ENCODE assay signal across 20 cellular contexts in the genomic region with DNA sequence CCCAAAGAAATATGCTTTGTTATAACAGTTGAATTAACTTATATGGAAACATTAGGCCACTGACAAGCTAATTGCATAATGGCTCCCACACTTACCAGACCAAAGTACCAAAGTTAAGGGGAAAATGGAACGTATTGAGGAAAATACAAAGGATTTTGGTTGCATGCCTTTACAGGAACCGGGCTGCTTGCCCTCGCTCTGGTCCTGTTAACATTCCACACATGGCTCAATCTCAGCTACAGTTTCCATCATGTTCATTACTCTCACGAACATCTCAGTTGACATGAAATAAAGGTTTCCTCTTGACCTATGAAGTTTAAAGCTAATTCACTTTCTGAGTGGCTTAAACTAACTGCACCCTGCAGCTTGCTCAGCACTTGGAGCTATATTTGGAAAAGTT.
DNase-seq lines count a peak whose midpoint lies in the region; FAIRE-seq and TF ChIP-seq lines count a peak whose summit lies in the region.
"Had no signal": no experiment of that assay in that cellular context is flagged by ENCODE, and none has a peak within 500 bp of the region (broad histone marks: within the 10 kb centered on the region; RNA-seq: fewer than 3 reads in every experiment).

No MANE protein-coding gene starts in this region.

- H2AFZ ChIP-seq in astrocyte (ENCODE audit: low read depth, low read length) = no peak overlapping the region
- H2AFZ ChIP-seq in parathyroid adenoma = peak overlapping the region; percentile 38

- CTCF ChIA-PET in MCF 10A (lab: Yijun Ruan, JAX) = interaction anchor here (0.6 to 2.7 kb wide), 4 partner anchors 12 to 796 kb away, joined by 3 to 24 read pairs (median 3); no protein-coding TSS in a partner anchor

- H3K36me3 ChIP-seq in astrocyte (ENCODE audit: insufficient read depth, low read length) = no peaks in the 10 kb centered on the region
- no peaks in the 10 kb centered on the region for H3K36me3 ChIP-seq in parathyroid adenoma (ENCODE audit: control insufficient read depth, insufficient read depth, low read length)
- H3K36me3 ChIP-seq in kidney (ENCODE audit: control insufficient read depth in 1 of 2, insufficient read depth in 2 of 2, low read length in 2 of 2) = no peaks in the 10 kb centered on the region

- no peaks in the 10 kb centered on the region for H3K9me3 Mint-ChIP-seq in astrocyte (ENCODE audit: unreplicated experiment)
- H3K9me3 Mint-ChIP-seq in MCF 10A (ENCODE audit: unreplicated experiment) = no peaks in the 10 kb centered on the region

- BruUV-seq in MCF 10A (replicated peaks; lab: Mats Ljungman, UMichigan) = no TSS peak

- H3K9ac ChIP-seq in astrocyte (ENCODE audit: low read length) (no peak overlapping the region), parathyroid adenoma (no peak overlapping the region), kidney (ENCODE audit: low read length in 2 of 2) (no peak overlapping the region)
- H3K9ac ChIP-seq: SK-N-SH had no signal

- DNase-seq in AG10803 (ENCODE audit: low read depth) (peak; percentile 93), astrocyte (ENCODE audit: low read depth) (peak; percentile 2), fibroblast of the aortic adventitia (ENCODE audit: low read depth) (peak; percentile 84), hippocampal formation (lab: John Stamatoyannopoulos, UW) (no peak), NCI-H446 treated with DMSO at 0.1 percent for 48 hours (lab: John Stamatoyannopoulos, UW) (no peak), MCF 10A (ENCODE audit: unreplicated experiment) (no peak), kidney (no peak)
- DNase-seq: AML-193, DMS79, NCI-H187, NCI-H2107, NCI-H2227 treated with DMSO at 0.1 percent for 48 hours, NCI-H524, RPMI8226, SHP77 treated with DMSO at 0.1 percent for 48 hours, SK-N-SH had no signal

- no peaks in the 10 kb centered on the region for H3K36me3 Mint-ChIP-seq in astrocyte (ENCODE audit: low read depth, unreplicated experiment)
- H3K36me3 Mint-ChIP-seq in MCF 10A (ENCODE audit: insufficient read depth, unreplicated experiment) = no peaks in the 10 kb centered on the region

- H3K4me3 Mint-ChIP-seq in astrocyte (ENCODE audit: unreplicated experiment) (no peak overlapping the region), MCF 10A (ENCODE audit: unreplicated experiment) (no peak overlapping the region)

- peaks cover 4% of the 10 kb centered on the region for H3K27me3 ChIP-seq in astrocyte (ENCODE audit: insufficient read depth, low read length)
- no peaks in the 10 kb centered on the region for H3K27me3 ChIP-seq in parathyroid adenoma (ENCODE audit: control insufficient read depth, insufficient read depth, low read length)

- H3K27ac ChIP-seq in astrocyte (ENCODE audit: low read depth, low read length) = no peak overlapping the region
- H3K27ac ChIP-seq in parathyroid adenoma = no peak overlapping the region
- no peak overlapping the region for H3K27ac ChIP-seq in kidney (ENCODE audit: low read depth in 2 of 2, low read length in 2 of 2)
- H3K27ac ChIP-seq: C4-2B had no signal

- intact Hi-C loops in MCF 10A (cut with micrococcal nuclease) = no loop called here
- intact Hi-C loops in kidney (cut with DNase I) = no loop called here

- peaks cover 12% of the 10 kb centered on the region for H3K27me3 Mint-ChIP-seq in astrocyte (ENCODE audit: low read depth, unreplicated experiment)
- H3K27me3 Mint-ChIP-seq in MCF 10A (ENCODE audit: insufficient read depth, unreplicated experiment) = peaks cover 62% of the 10 kb centered on the region

- H4K20me1 ChIP-seq in astrocyte (ENCODE audit: insufficient read depth, low read length) = no peaks in the 10 kb centered on the region

- H3K4me2 ChIP-seq in astrocyte (ENCODE audit: low read length) (no peak overlapping the region), parathyroid adenoma (ENCODE audit: low read length) (no peak overlapping the region)
- H3K4me2 ChIP-seq: SK-N-SH had no signal

- H3K27ac Mint-ChIP-seq in astrocyte (ENCODE audit: unreplicated experiment) = no peak overlapping the region
- H3K27ac Mint-ChIP-seq in MCF 10A (ENCODE audit: low read depth, unreplicated experiment) = no peak overlapping the region

- H3K4me1 ChIP-seq in astrocyte (ENCODE audit: insufficient read depth, low read length) (no peaks in the 10 kb centered on the region), parathyroid adenoma (peaks cover 18% of the 10 kb centered on the region), kidney (ENCODE audit: control insufficient read depth in 1 of 2, insufficient read depth in 1 of 2, low read depth in 1 of 2, low read length in 2 of 2) (peaks cover 2 to 4% of the 10 kb centered on the region in 2 donors)

- H3K4me1 Mint-ChIP-seq in astrocyte (ENCODE audit: low read depth, unreplicated experiment) (peaks cover 7% of the 10 kb centered on the region), MCF 10A (ENCODE audit: insufficient read depth, unreplicated experiment) (no peaks in the 10 kb centered on the region)

- H3K9me3 ChIP-seq in astrocyte (ENCODE audit: insufficient read depth, low read depth, low read length) (no peaks in the 10 kb centered on the region), parathyroid adenoma (ENCODE audit: control insufficient read depth, low read length) (no peaks in the 10 kb centered on the region), kidney (ENCODE audit: control insufficient read depth in 1 of 2, low read length in 2 of 2) (no peaks in the 10 kb centered on the region)
- H3K9me3 ChIP-seq: SK-N-SH had no signal

- FAIRE-seq in astrocyte (lab: Jason Lieb, UNC) (peak; percentile 26), kidney (lab: Jason Lieb, UNC) (no peak)
- FAIRE-seq: A204.1, K562 had no signal

- POLR2A ChIA-PET in MCF 10A (lab: Yijun Ruan, JAX) = interaction anchor here (0.5 kb wide), 1 partner anchor 63 kb away, joined by 3 read pairs; no protein-coding TSS in a partner anchor

- no peak overlapping the region for H3K4me3 ChIP-seq in AG10803 (ENCODE audit: low read length)
- no peak overlapping the region for H3K4me3 ChIP-seq in astrocyte (ENCODE audit: insufficient read depth, low read depth, low read length)
- no peak overlapping the region for H3K4me3 ChIP-seq in fibroblast of the aortic adventitia (ENCODE audit: low read depth, low read length)
- H3K4me3 ChIP-seq in parathyroid adenoma (ENCODE audit: low read depth, low read length) = no peak overlapping the region
- H3K4me3 ChIP-seq in kidney (ENCODE audit: low read length in 2 of 2) = no peak overlapping the region
- H3K4me3 ChIP-seq: K562 had no signal

- H3K79me2 ChIP-seq in astrocyte (ENCODE audit: insufficient read depth, low read length) = no peaks in the 10 kb centered on the region
- no peaks in the 10 kb centered on the region for H3K79me2 ChIP-seq in parathyroid adenoma

- TF ChIP-seq CTCF in AG10803 (conservative IDR thresholded peaks at IDR 0.05; ENCODE audit: low read length) (no peak), astrocyte (IDR thresholded peaks at IDR 0.05; ENCODE audit: insufficient read depth, low read depth, low read length) (no peak), fibroblast of the aortic adventitia (IDR thresholded peaks at IDR 0.05; ENCODE audit: insufficient read depth, low read length) (no peak), parathyroid adenoma (IDR thresholded peaks at IDR 0.05) (no peak), MCF 10A (IDR thresholded peaks at IDR 0.05; ENCODE audit: unreplicated experiment) (no peak), kidney (IDR thresholded peaks at IDR 0.05; ENCODE audit: borderline replicate concordance, extremely low read depth, insufficient read depth) (no peak)

Comparison
In these comparisons a context has a peak if more than half of its experiments do, and no peak if none do; other contexts are left out.
1. DNase-seq: peak in AG10803 (single experiment), astrocyte (single experiment) and fibroblast of the aortic adventitia (single experiment); none in hippocampal formation (0 of 2), NCI-H446 treated with DMSO at 0.1 percent for 48 hours (single experiment), MCF 10A (single experiment) and kidney (single experiment).